Comparison of ENCODE assay signal across 8 cellular contexts in genomic region chr14:23009483-23009938, GRCh38. TPM values are rescaled to one million over a fixed set of nuclear protein-coding genes. Genes with fewer than 3 reads are reported as not detected.
A peak's percentile ranks its signal among the peaks of the same experiment; 100 is the strongest.
DNase-seq lines count a peak whose midpoint lies in the region; ATAC-seq and TF ChIP-seq lines count a peak whose summit lies in the region.

No MANE protein-coding gene starts in this region.

- DNase-seq in activated naive CD4-positive, alpha-beta T cell treated with anti-CD3 and anti-CD28 coated beads for 36 hours, result no peak
- DNase-seq in activated naive CD4-positive, alpha-beta T cell treated with Interleukin-2 at 50 U/mL for 16 hours, result no peak
- DNase-seq in activated T-helper 2 cell treated with anti-CD3 and anti-CD28 coated beads, Interferon-gamma antibody, Interleukin-2, Interleukin-4, amounts not matched to agents 10 μg/mL and 5 μg/mL and 100 μg/mL, durations not matched to agents 14 hours and 24 hours and 36 hours (ENCODE audit: low spot score), result no peak
- no peak for DNase-seq in left lung
- DNase-seq in upper lobe of left lung, result no peak
- DNase-seq in globus pallidus (ENCODE audit: low spot score), result no peak
- no peak for DNase-seq in activated CD4-positive, CD25-positive, alpha-beta regulatory T cell treated with anti-CD3 and anti-CD28 coated beads, Interleukin-2, amount 50 U/mL, for 72 hours

- intact Hi-C loops in activated naive CD4-positive, alpha-beta T cell treated with anti-CD3 and anti-CD28 coated beads for 36 hours (cut with micrococcal nuclease), result loop anchor here (5.0 to 10.0 kb wide), 2 partner anchors 1105 to 1742 kb away; partner anchors contain the start of genes DCAF11, HNRNPC and NRL
- intact Hi-C loops in activated T-helper 2 cell treated with anti-CD3 and anti-CD28 coated beads, Interferon-gamma antibody, Interleukin-2, Interleukin-4, amounts not matched to agents 10 μg/mL and 5 μg/mL and 100 μg/mL, durations not matched to agents 14 hours and 24 hours and 36 hours (cut with micrococcal nuclease), result loop anchor here (5.0 to 10.0 kb wide), 2 partner anchors 48 to 295 kb away; partner anchors contain the start of genes BCL2L2, CDH24 and PPP1R3E
- intact Hi-C loops in left lung (cut with DNase I), result no loop called here

- TF ChIP-seq EP300 in upper lobe of left lung (IDR thresholded peaks at IDR 0.05), result no peak

- ATAC-seq in left lung, result no peak
- ATAC-seq in upper lobe of left lung (ENCODE audit: low FRiP score in 2 of 2), result no peak
- no peak for ATAC-seq in GM19467 (IDR thresholded peaks at IDR 0.05; ENCODE audit: unreplicated experiment)

- H3K9me3 ChIP-seq in left lung (no peaks in the 10 kb centered on the region), upper lobe of left lung (no peaks in the 10 kb centered on the region)

- TF ChIP-seq POLR2A in upper lobe of left lung (IDR thresholded peaks at IDR 0.05), result no peak

- H3K27ac ChIP-seq in left lung (peak overlapping the region; percentile 85 to 89), upper lobe of left lung (peak overlapping the region; percentile 72 to 85 (median 82))

- H3K27me3 Mint-ChIP-seq in activated naive CD4-positive, alpha-beta T cell treated with anti-CD3 and anti-CD28 coated beads for 36 hours (ENCODE audit: low read depth), result no peaks in the 10 kb centered on the region
- no peaks in the 10 kb centered on the region for H3K27me3 Mint-ChIP-seq in activated T-helper 2 cell treated with anti-CD3 and anti-CD28 coated beads, Interferon-gamma antibody, Interleukin-2, Interleukin-4, amounts not matched to agents 10 μg/mL and 5 μg/mL and 100 μg/mL, durations not matched to agents 14 hours and 24 hours and 36 hours (ENCODE audit: low read depth)

- H3K4me3 Mint-ChIP-seq in activated naive CD4-positive, alpha-beta T cell treated with anti-CD3 and anti-CD28 coated beads for 36 hours, result peak overlapping the region; percentile 97
- peak overlapping the region; percentile 93 for H3K4me3 Mint-ChIP-seq in activated T-helper 2 cell treated with anti-CD3 and anti-CD28 coated beads, Interferon-gamma antibody, Interleukin-2, Interleukin-4, amounts not matched to agents 10 μg/mL and 5 μg/mL and 100 μg/mL, durations not matched to agents 14 hours and 24 hours and 36 hours (ENCODE audit: low read depth)

- H3K36me3 Mint-ChIP-seq in activated naive CD4-positive, alpha-beta T cell treated with anti-CD3 and anti-CD28 coated beads for 36 hours (ENCODE audit: low read depth), result peaks cover 4% of the 10 kb centered on the region
- H3K36me3 Mint-ChIP-seq in activated T-helper 2 cell treated with anti-CD3 and anti-CD28 coated beads, Interferon-gamma antibody, Interleukin-2, Interleukin-4, amounts not matched to agents 10 μg/mL and 5 μg/mL and 100 μg/mL, durations not matched to agents 14 hours and 24 hours and 36 hours (ENCODE audit: low read depth), result no peaks in the 10 kb centered on the region

- no peaks in the 10 kb centered on the region for H3K9me3 Mint-ChIP-seq in activated naive CD4-positive, alpha-beta T cell treated with anti-CD3 and anti-CD28 coated beads for 36 hours
- no peaks in the 10 kb centered on the region for H3K9me3 Mint-ChIP-seq in activated T-helper 2 cell treated with anti-CD3 and anti-CD28 coated beads, Interferon-gamma antibody, Interleukin-2, Interleukin-4, amounts not matched to agents 10 μg/mL and 5 μg/mL and 100 μg/mL, durations not matched to agents 14 hours and 24 hours and 36 hours

- 9 to 15% methylated on average over 8 of the region's 8 CpGs for WGBS in upper lobe of left lung, 2 donors

- peaks cover 8 to 30% of the 10 kb centered on the region in 2 donors for H3K4me1 ChIP-seq in left lung
- H3K4me1 ChIP-seq in upper lobe of left lung, result peaks cover 13 to 33% (median 16%) of the 10 kb centered on the region in 4 donors

- CTCF ChIA-PET in activated naive CD4-positive, alpha-beta T cell treated with anti-CD3 and anti-CD28 coated beads for 36 hours (lab: Charles Lee), result interaction anchor here (4.0 kb wide), 2 partner anchors 23 to 59 kb away, joined by 22 to 40 read pairs; no protein-coding TSS in a partner anchor

- peak overlapping the region; percentile 34 to 54 for H3K4me3 ChIP-seq in left lung
- peak overlapping the region; percentile 40 to 61 (median 55) for H3K4me3 ChIP-seq in upper lobe of left lung

- H3K27me3 ChIP-seq in left lung (no peaks in the 10 kb centered on the region), upper lobe of left lung (no peaks in the 10 kb centered on the region)

- peaks cover 36% of the 10 kb centered on the region for H3K4me1 Mint-ChIP-seq in activated naive CD4-positive, alpha-beta T cell treated with anti-CD3 and anti-CD28 coated beads for 36 hours (ENCODE audit: low read depth)
- peaks cover 38% of the 10 kb centered on the region for H3K4me1 Mint-ChIP-seq in activated T-helper 2 cell treated with anti-CD3 and anti-CD28 coated beads, Interferon-gamma antibody, Interleukin-2, Interleukin-4, amounts not matched to agents 10 μg/mL and 5 μg/mL and 100 μg/mL, durations not matched to agents 14 hours and 24 hours and 36 hours (ENCODE audit: low read depth)

- H3K36me3 ChIP-seq in left lung (no peaks in the 10 kb centered on the region), upper lobe of left lung (no peaks in the 10 kb centered on the region)

- TF ChIP-seq CTCF in left lung (IDR thresholded peaks at IDR 0.05) (no peak), upper lobe of left lung (IDR thresholded peaks at IDR 0.05) (no peak)

- H3K27ac Mint-ChIP-seq in activated naive CD4-positive, alpha-beta T cell treated with anti-CD3 and anti-CD28 coated beads for 36 hours, result peak overlapping the region; percentile 98
- peak overlapping the region; percentile 96 for H3K27ac Mint-ChIP-seq in activated T-helper 2 cell treated with anti-CD3 and anti-CD28 coated beads, Interferon-gamma antibody, Interleukin-2, Interleukin-4, amounts not matched to agents 10 μg/mL and 5 μg/mL and 100 μg/mL, durations not matched to agents 14 hours and 24 hours and 36 hours

RNA-seq across cellular contexts. Expression of gene C14orf93, which starts 0.4 kb away (rescaled TPM):
- total RNA-seq in activated naive CD4-positive, alpha-beta T cell treated with anti-CD3 and anti-CD28 coated beads for 36 hours, result 1 to 10 TPM; 8.3 to 9.3 TPM
- total RNA-seq in activated T-helper 2 cell treated with anti-CD3 and anti-CD28 coated beads, Interferon-gamma antibody, Interleukin-2, Interleukin-4, amounts not matched to agents 10 μg/mL and 5 μg/mL and 100 μg/mL, durations not matched to agents 14 hours and 24 hours and 36 hours, result 9.1 and 9.2 TPM in 2 replicates
- 1 to 10 TPM; 8.3 TPM for total RNA-seq in left lung
- total RNA-seq in upper lobe of left lung, result 10 to 100 TPM in 4 of 6 donors, 1 to 10 TPM in 2; 7.1 to 12.9 (median 11.4) TPM

RNA-seq across cellular contexts. Expression of gene PSMB5, which starts 25.2 kb away (rescaled TPM):
- total RNA-seq in activated naive CD4-positive, alpha-beta T cell treated with anti-CD3 and anti-CD28 coated beads for 36 hours, result 100 to 1,000 TPM; 120 to 125 TPM
- 124 and 134 TPM in 2 replicates for total RNA-seq in activated T-helper 2 cell treated with anti-CD3 and anti-CD28 coated beads, Interferon-gamma antibody, Interleukin-2, Interleukin-4, amounts not matched to agents 10 μg/mL and 5 μg/mL and 100 μg/mL, durations not matched to agents 14 hours and 24 hours and 36 hours
- 100 to 1,000 TPM; 114 to 140 TPM for total RNA-seq in left lung
- total RNA-seq in upper lobe of left lung, result 100 to 1,000 TPM in 2 of 6 donors, 10 to 100 TPM in 4; 58.7 to 147 (median 86.1) TPM

RNA-seq across cellular contexts. Expression of gene AJUBA, which starts 27.2 kb away (rescaled TPM):
- 1 to 10 TPM; 2.1 to 2.8 TPM for total RNA-seq in activated naive CD4-positive, alpha-beta T cell treated with anti-CD3 and anti-CD28 coated beads for 36 hours
- total RNA-seq in activated T-helper 2 cell treated with anti-CD3 and anti-CD28 coated beads, Interferon-gamma antibody, Interleukin-2, Interleukin-4, amounts not matched to agents 10 μg/mL and 5 μg/mL and 100 μg/mL, durations not matched to agents 14 hours and 24 hours and 36 hours, result 1.5 and 2.1 TPM in 2 replicates
- total RNA-seq in left lung, result 10 to 100 TPM; 37.9 to 39.5 TPM
- total RNA-seq in upper lobe of left lung, result 10 to 100 TPM; 34.4 to 50.3 (median 39.5) TPM

RNA-seq across cellular contexts. Expression of gene PSMB11, which starts 32.5 kb away (rescaled TPM):
- total RNA-seq in activated naive CD4-positive, alpha-beta T cell treated with anti-CD3 and anti-CD28 coated beads for 36 hours, result not detected
- not detected in 2 replicates for total RNA-seq in activated T-helper 2 cell treated with anti-CD3 and anti-CD28 coated beads, Interferon-gamma antibody, Interleukin-2, Interleukin-4, amounts not matched to agents 10 μg/mL and 5 μg/mL and 100 μg/mL, durations not matched to agents 14 hours and 24 hours and 36 hours
- total RNA-seq in left lung (not detected), upper lobe of left lung (not detected)

RNA-seq across cellular contexts. Expression of gene CDH24, which starts 47.8 kb away (rescaled TPM):
- total RNA-seq in activated naive CD4-positive, alpha-beta T cell treated with anti-CD3 and anti-CD28 coated beads for 36 hours, result 1 to 10 TPM; 1.3 to 1.4 TPM
- total RNA-seq in activated T-helper 2 cell treated with anti-CD3 and anti-CD28 coated beads, Interferon-gamma antibody, Interleukin-2, Interleukin-4, amounts not matched to agents 10 μg/mL and 5 μg/mL and 100 μg/mL, durations not matched to agents 14 hours and 24 hours and 36 hours, result 1.4 and 2.1 TPM in 2 replicates
- 1 to 10 TPM; 6.1 to 9.2 TPM for total RNA-seq in left lung
- total RNA-seq in upper lobe of left lung, result 1 to 10 TPM; 2.0 to 8.0 (median 4.2) TPM

Comparison
In these comparisons a context has a peak if more than half of its experiments do, and no peak if none do; other contexts are left out.
1. RNA of gene AJUBA, which starts 27.2 kb away (total RNA-seq): 34.4 to 50.3 TPM in upper lobe of left lung and 37.9 to 39.5 TPM in left lung; 2.1 to 2.8 TPM in activated naive CD4-positive, alpha-beta T cell treated with anti-CD3 and anti-CD28 coated beads for 36 hours and 1.5 to 2.1 TPM in activated T-helper 2 cell treated with anti-CD3 and anti-CD28 coated beads, Interferon-gamma antibody, Interleukin-2, Interleukin-4, amounts not matched to agents 10 μg/mL and 5 μg/mL and 100 μg/mL, durations not matched to agents 14 hours and 24 hours and 36 hours; every median in the first group is over 4 times any median in the second.
2. intact Hi-C loops: an anchor here in activated naive CD4-positive, alpha-beta T cell treated with anti-CD3 and anti-CD28 coated beads for 36 hours (5.0 to 10.0 kb wide) and activated T-helper 2 cell treated with anti-CD3 and anti-CD28 coated beads, Interferon-gamma antibody, Interleukin-2, Interleukin-4, amounts not matched to agents 10 μg/mL and 5 μg/mL and 100 μg/mL, durations not matched to agents 14 hours and 24 hours and 36 hours (5.0 to 10.0 kb wide); none called in left lung.